ENCODE assay signal across 8 cellular contexts in genomic region chrX:69222103-69223090, GRCh38.
DNase-seq lines count a peak whose midpoint lies in the region; ATAC-seq and TF ChIP-seq lines count a peak whose summit lies in the region.

No MANE protein-coding gene starts in this region.

- H3K36me3 Mint-ChIP-seq in activated T-cell treated with anti-CD3 and anti-CD28 coated beads, Interleukin-2, amount 50 U/mL, for 24 hours (ENCODE audit: low read depth), result no peaks in the 10 kb centered on the region
- no peaks in the 10 kb centered on the region for H3K36me3 Mint-ChIP-seq in nephron (ENCODE audit: low read depth)

- H3K79me2 ChIP-seq in OCI-LY1 (ENCODE audit: insufficient read depth, low read length), result no peaks in the 10 kb centered on the region

- H3K4me2 ChIP-seq in OCI-LY1 (ENCODE audit: low read length), result no peak overlapping the region

- no peaks in the 10 kb centered on the region for H3K27me3 ChIP-seq in OCI-LY1 (ENCODE audit: insufficient read depth, low read length)

- H3K27ac ChIP-seq in OCI-LY1 (ENCODE audit: low read depth, low read length, poor library complexity, severe bottlenecking), result no peak overlapping the region

- H3K36me3 ChIP-seq in OCI-LY1 (ENCODE audit: insufficient read depth, low read length), result no peaks in the 10 kb centered on the region

- H3K4me1 ChIP-seq in OCI-LY1 (ENCODE audit: insufficient read depth, low read length, severe bottlenecking), result no peaks in the 10 kb centered on the region

- peaks cover 4% of the 10 kb centered on the region for H3K4me1 Mint-ChIP-seq in activated T-cell treated with anti-CD3 and anti-CD28 coated beads, Interleukin-2, amount 50 U/mL, for 24 hours (ENCODE audit: low read depth)
- H3K4me1 Mint-ChIP-seq in nephron, result peaks cover 6% of the 10 kb centered on the region

- ATAC-seq in stimulated activated naive CD8-positive, alpha-beta T cell treated with anti-CD3 and anti-CD28 coated beads, Interleukin-15, Interleukin-2, amounts not matched to agents 100 U/mL and 50 U/mL, for 24 hours, result peak; percentile 72
- no peak for ATAC-seq in HG03520 (IDR thresholded peaks at IDR 0.05; ENCODE audit: unreplicated experiment)

- no peak overlapping the region for H3K27ac Mint-ChIP-seq in activated T-cell treated with anti-CD3 and anti-CD28 coated beads, Interleukin-2, amount 50 U/mL, for 24 hours
- H3K27ac Mint-ChIP-seq in nephron, result peak overlapping the region; percentile 24 to 81 (median 55)

- H3K4me3 Mint-ChIP-seq in activated T-cell treated with anti-CD3 and anti-CD28 coated beads, Interleukin-2, amount 50 U/mL, for 24 hours, result no peak overlapping the region
- H3K4me3 Mint-ChIP-seq in nephron, result peak overlapping the region in 1 of 3 experiments; percentile 34

- no peaks in the 10 kb centered on the region for H3F3A ChIP-seq in OCI-LY1 (ENCODE audit: insufficient read depth, low read length)

- H3K4me3 ChIP-seq in GM12864 (ENCODE audit: low read depth, low read length) (no peak overlapping the region), OCI-LY1 (ENCODE audit: low read depth, low read length, poor library complexity, severe bottlenecking) (no peak overlapping the region)

- DNase-seq in GM12864 (ENCODE audit: low read depth), result no peak
- peak; percentile 15 for DNase-seq in HS-27A (ENCODE audit: low read depth)
- DNase-seq in activated T-cell treated with anti-CD3 and anti-CD28 coated beads, Interleukin-2, amount 50 U/mL, for 24 hours, result peak; percentile 84
- DNase-seq in fibroblast of peridontal ligament (ENCODE audit: extremely low read depth), result peak; percentile 68
- DNase-seq in stimulated activated naive CD8-positive, alpha-beta T cell treated with anti-CD3 and anti-CD28 coated beads, Interleukin-15, Interleukin-2, amounts not matched to agents 100 U/mL and 50 U/mL, for 24 hours, result peak; percentile 75

- H2AFZ ChIP-seq in OCI-LY1 (ENCODE audit: low read length), result no peak overlapping the region

- no peak overlapping the region for H3K9ac ChIP-seq in OCI-LY1 (ENCODE audit: low read length)

- H3K9me3 ChIP-seq in OCI-LY1 (ENCODE audit: low read length), result no peaks in the 10 kb centered on the region

- no peaks in the 10 kb centered on the region for H3K9me2 ChIP-seq in OCI-LY1 (ENCODE audit: low read depth, low read length)

- no peaks in the 10 kb centered on the region for H4K20me1 ChIP-seq in OCI-LY1 (ENCODE audit: insufficient read depth, low read length)

- H3K9me3 Mint-ChIP-seq in activated T-cell treated with anti-CD3 and anti-CD28 coated beads, Interleukin-2, amount 50 U/mL, for 24 hours, result no peaks in the 10 kb centered on the region
- H3K9me3 Mint-ChIP-seq in nephron, result no peaks in the 10 kb centered on the region

- TF ChIP-seq CTCF in GM12864 (IDR thresholded peaks at IDR 0.05; ENCODE audit: low read depth, low read length, missing control alignments) (peak; percentile 68), OCI-LY1 (IDR thresholded peaks at IDR 0.05; ENCODE audit: low read length) (peak; percentile 63), nephron (IDR thresholded peaks at IDR 0.05; ENCODE audit: unreplicated experiment in 3 of 3) (peak; percentile 64 to 74 (median 72))

- H3K27me3 Mint-ChIP-seq in activated T-cell treated with anti-CD3 and anti-CD28 coated beads, Interleukin-2, amount 50 U/mL, for 24 hours, result peaks cover 15% of the 10 kb centered on the region
- no peaks in the 10 kb centered on the region for H3K27me3 Mint-ChIP-seq in nephron (ENCODE audit: low read depth)
